21 cellular contexts compared by ENCODE assay signal in the genomic region with DNA sequence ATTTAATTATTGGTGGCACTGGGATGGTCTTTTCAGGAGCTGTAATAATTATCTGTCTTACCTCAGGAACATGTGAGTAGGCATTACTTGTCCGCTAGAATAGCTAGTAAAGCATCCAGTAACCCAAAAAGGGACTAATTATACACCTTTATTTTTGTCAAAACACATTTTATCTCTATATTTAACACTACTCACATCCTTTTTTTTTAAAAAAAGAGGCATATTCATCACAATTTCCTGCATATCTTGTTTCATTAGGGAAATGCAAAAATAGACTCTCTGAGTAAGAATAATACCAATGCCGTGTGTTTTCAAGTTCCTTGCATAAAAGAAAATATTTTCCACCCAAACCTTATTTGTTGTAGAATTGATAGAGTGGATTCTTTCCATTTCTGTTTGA.
DNase-seq lines count a peak whose midpoint lies in the region; ATAC-seq and TF ChIP-seq lines count a peak whose summit lies in the region.
"Had no signal": no experiment of that assay in that cellular context is flagged by ENCODE, and none has a peak within 500 bp of the region (broad histone marks: within the 10 kb centered on the region; RNA-seq: fewer than 3 reads in every experiment).

No MANE protein-coding gene starts in this region.

- peak; percentile 90 for ATAC-seq in GM19351 (IDR thresholded peaks at IDR 0.05; ENCODE audit: unreplicated experiment)
- ATAC-seq in HG03066 (IDR thresholded peaks at IDR 0.05; ENCODE audit: low read depth, unreplicated experiment) = peak; percentile 64
- ATAC-seq in GM23338 = no peak
- no peak for ATAC-seq in HG03460 (IDR thresholded peaks at IDR 0.05; ENCODE audit: unreplicated experiment)
- ATAC-seq: stimulated activated naive CD8-positive, alpha-beta T cell treated with anti-CD3 and anti-CD28 coated beads, Interleukin-15, Interleukin-2, amounts not matched to agents 100 U/mL and 50 U/mL, for 24 hours had no signal

- no peak overlapping the region for H2AFZ ChIP-seq in GM23338

- no peaks in the 10 kb centered on the region for H3K9me3 ChIP-seq in stomach
- H3K9me3 ChIP-seq: right atrium auricular region, upper lobe of left lung had no signal

- no peak for TF ChIP-seq POLR2A in stomach (IDR thresholded peaks at IDR 0.05)

- H3K79me2 ChIP-seq in GM23338 (replicated peaks; ENCODE audit: insufficient read depth) = no peaks in the 10 kb centered on the region

- intact Hi-C loops in stomach (cut with DNase I; ENCODE audit: low total_unique reads) = no loop called here

- H3K4me1 Mint-ChIP-seq in GM23338 = peaks cover 2% of the 10 kb centered on the region; the same call in 2 of the 3 replicates
- H3K4me1 Mint-ChIP-seq: activated CD4-positive, alpha-beta T cell treated with anti-CD3 and anti-CD28 coated beads, Interleukin-2, amount 10 ng/mL, durations not matched to agents 7 days and 5 days had no signal

- WGBS in stomach, 5 donors = 76 to 90% (median 82%) methylated on average over 2 of the region's 2 CpGs

- H3K9me2 ChIP-seq in GM23338 (ENCODE audit: insufficient read depth) = no peaks in the 10 kb centered on the region

- H3K27ac Mint-ChIP-seq in GM23338 = no peak overlapping the region
- H3K27ac Mint-ChIP-seq: activated CD4-positive, alpha-beta T cell treated with anti-CD3 and anti-CD28 coated beads, Interleukin-2, amount 10 ng/mL, durations not matched to agents 7 days and 5 days; CD4-positive, alpha-beta memory T cell had no signal

- no peak for TF ChIP-seq EP300 in stomach (IDR thresholded peaks at IDR 0.05)

- H3K4me3 Mint-ChIP-seq in GM23338 = no peak overlapping the region
- H3K4me3 Mint-ChIP-seq: activated CD4-positive, alpha-beta T cell treated with anti-CD3 and anti-CD28 coated beads, Interleukin-2, amount 10 ng/mL, durations not matched to agents 7 days and 5 days; CD4-positive, alpha-beta memory T cell; central memory CD8-positive, alpha-beta T cell had no signal

- H3K4me3 ChIP-seq in stomach = no peak overlapping the region
- no peak overlapping the region for H3K4me3 ChIP-seq in GM23338
- H3K4me3 ChIP-seq: right atrium auricular region, upper lobe of left lung had no signal

- H3K27ac ChIP-seq in stomach (no peak overlapping the region), GM23338 (ENCODE audit: low read depth) (no peak overlapping the region)
- H3K27ac ChIP-seq: right atrium auricular region, upper lobe of left lung had no signal

- DNase-seq in GM10248 (ENCODE audit: extremely low spot score) (peak; percentile 24), dermis blood vessel endothelial cell (peak; percentile 4), stomach (no peak), GM23338 (ENCODE audit: low spot score) (no peak), AG08395 (ENCODE audit: low spot score) (no peak)
- DNase-seq: activated CD4-positive, alpha-beta T cell treated with anti-CD3 and anti-CD28 coated beads, Interleukin-2, amount 10 ng/mL, durations not matched to agents 7 days and 5 days; activated CD8-positive, alpha-beta memory T cell treated with anti-CD3 and anti-CD28 coated beads, Interleukin-2, amount 50 U/mL, for 48 hours; activated naive CD4-positive, alpha-beta T cell; amygdala; CD4-positive, alpha-beta memory T cell; DMS79; NCI-H1694; RPMI8226; stimulated activated naive CD8-positive, alpha-beta T cell treated with anti-CD3 and anti-CD28 coated beads, Interleukin-15, Interleukin-2, amounts not matched to agents 100 U/mL and 50 U/mL, for 24 hours; SW 1271; upper lobe of left lung had no signal

- no peaks in the 10 kb centered on the region for H3K27me3 Mint-ChIP-seq in GM23338 (ENCODE audit: insufficient read depth, low read depth, poor library complexity)
- H3K27me3 Mint-ChIP-seq: activated CD4-positive, alpha-beta T cell treated with anti-CD3 and anti-CD28 coated beads, Interleukin-2, amount 10 ng/mL, durations not matched to agents 7 days and 5 days; CD4-positive, alpha-beta memory T cell; central memory CD8-positive, alpha-beta T cell had no signal

- no peaks in the 10 kb centered on the region for H3F3A ChIP-seq in GM23338 (replicated peaks; ENCODE audit: low read depth)

- POLR2A ChIA-PET in GM10248 (lab: Yijun Ruan, JAX) = no interaction called here

- H3K36me3 Mint-ChIP-seq in GM23338 (ENCODE audit: low read depth) = peaks cover 16% of the 10 kb centered on the region; the same call in 2 of the 3 replicates

- TF ChIP-seq CTCF in GM10248 (IDR thresholded peaks at IDR 0.05; ENCODE audit: control extremely low read depth, extremely low read depth, low read depth, missing control alignments) (no peak), stomach (IDR thresholded peaks at IDR 0.05) (no peak), GM23338 (conservative IDR thresholded peaks at IDR 0.05; ENCODE audit: low read depth in 2 of 2) (no peak)

- H4K20me1 ChIP-seq in GM23338 (replicated peaks; ENCODE audit: insufficient read depth) = no peaks in the 10 kb centered on the region

- H3K36me3 ChIP-seq in stomach (peaks cover 0 to 7% (median 5%) of the 10 kb centered on the region in 4 donors), GM23338 (ENCODE audit: insufficient read depth) (no peaks in the 10 kb centered on the region)
- H3K36me3 ChIP-seq: right atrium auricular region, upper lobe of left lung had no signal

- H3K27me3 ChIP-seq in stomach (no peaks in the 10 kb centered on the region), GM23338 (ENCODE audit: insufficient read depth) (no peaks in the 10 kb centered on the region)
- H3K27me3 ChIP-seq: right atrium auricular region, upper lobe of left lung had no signal

- no peak overlapping the region for H3K4me2 ChIP-seq in GM23338

- H3K4me1 ChIP-seq in stomach = no peaks in the 10 kb centered on the region
- no peaks in the 10 kb centered on the region for H3K4me1 ChIP-seq in GM23338 (ENCODE audit: insufficient read depth)
- H3K4me1 ChIP-seq: right atrium auricular region, upper lobe of left lung had no signal

- H3K9me3 Mint-ChIP-seq in GM23338 = peaks cover 6% of the 10 kb centered on the region; the same call in 2 of the 3 replicates

- CTCF ChIA-PET in GM10248 (lab: Yijun Ruan, JAX) = interaction anchor here (0.7 kb wide), 1 partner anchor 13 kb away, joined by 3 read pairs; no protein-coding TSS in a partner anchor

TF ChIP-seq in GM23338, 12 proteins besides CTCF, POLR2A, EP300 and RAD21:
- no peak for TF ChIP-seq STAT1 (IDR thresholded peaks at IDR 0.05; ENCODE audit: unreplicated experiment)
- no peak for TF ChIP-seq JUNB (IDR thresholded peaks at IDR 0.05; ENCODE audit: unreplicated experiment)
- TF ChIP-seq POLR2AphosphoS5 (IDR thresholded peaks at IDR 0.05; ENCODE audit: low read depth) = no peak
- TF ChIP-seq, protein P1, sequence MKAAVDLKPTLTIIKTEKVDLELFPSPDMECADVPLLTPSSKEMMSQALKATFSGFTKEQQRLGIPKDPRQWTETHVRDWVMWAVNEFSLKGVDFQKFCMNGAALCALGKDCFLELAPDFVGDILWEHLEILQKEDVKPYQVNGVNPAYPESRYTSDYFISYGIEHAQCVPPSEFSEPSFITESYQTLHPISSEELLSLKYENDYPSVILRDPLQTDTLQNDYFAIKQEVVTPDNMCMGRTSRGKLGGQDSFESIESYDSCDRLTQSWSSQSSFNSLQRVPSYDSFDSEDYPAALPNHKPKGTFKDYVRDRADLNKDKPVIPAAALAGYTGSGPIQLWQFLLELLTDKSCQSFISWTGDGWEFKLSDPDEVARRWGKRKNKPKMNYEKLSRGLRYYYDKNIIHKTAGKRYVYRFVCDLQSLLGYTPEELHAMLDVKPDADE (IDR thresholded peaks at IDR 0.05) = no peak

Comparison
In these comparisons a context has a peak if more than half of its experiments do, and no peak if none do; other contexts are left out.
1. DNase-seq: peak in GM10248 (single experiment) and dermis blood vessel endothelial cell (single experiment); none in stomach (single experiment), GM23338 (single experiment) and AG08395 (single experiment).
2. ATAC-seq: peak in GM19351 (single experiment) and HG03066 (single experiment); none in GM23338 (single experiment) and HG03460 (single experiment).